Comparison of ENCODE assay signal across 8 cellular contexts in genomic region chr5:72955143-72955767, GRCh38. TPM values are rescaled to one million over a fixed set of nuclear protein-coding genes. Genes with fewer than 3 reads are reported as not detected.
DNase-seq lines count a peak whose midpoint lies in the region; ATAC-seq and TF ChIP-seq lines count a peak whose summit lies in the region.

No MANE protein-coding gene starts in this region.

- peaks cover 27% of the 10 kb centered on the region for H3K4me1 ChIP-seq in foreskin keratinocyte

- H3K4me3 Mint-ChIP-seq in activated naive CD4-positive, alpha-beta T cell treated with anti-CD3 and anti-CD28 coated beads, Interleukin-2, amount 50 U/mL, for 24 hours, result peak overlapping the region; percentile 94
- H3K4me3 Mint-ChIP-seq in osteocyte (ENCODE audit: unreplicated experiment), result peak overlapping the region; percentile 87

- H3K36me3 Mint-ChIP-seq in activated naive CD4-positive, alpha-beta T cell treated with anti-CD3 and anti-CD28 coated beads, Interleukin-2, amount 50 U/mL, for 24 hours, result peaks cover 4% of the 10 kb centered on the region
- H3K36me3 Mint-ChIP-seq in osteocyte (ENCODE audit: unreplicated experiment), result peaks cover 3% of the 10 kb centered on the region

- peaks cover 10% of the 10 kb centered on the region for H3K4me1 Mint-ChIP-seq in activated naive CD4-positive, alpha-beta T cell treated with anti-CD3 and anti-CD28 coated beads, Interleukin-2, amount 50 U/mL, for 24 hours
- peaks cover 59% of the 10 kb centered on the region for H3K4me1 Mint-ChIP-seq in osteocyte (ENCODE audit: unreplicated experiment)

- H3K27ac Mint-ChIP-seq in activated naive CD4-positive, alpha-beta T cell treated with anti-CD3 and anti-CD28 coated beads, Interleukin-2, amount 50 U/mL, for 24 hours, result peak overlapping the region; percentile 82
- H3K27ac Mint-ChIP-seq in osteocyte (ENCODE audit: unreplicated experiment), result peak overlapping the region; percentile 99

- H3K27ac ChIP-seq in VCaP, result peak overlapping the region; percentile 82
- H3K27ac ChIP-seq in foreskin keratinocyte, result peak overlapping the region; percentile 90

- H3K27me3 Mint-ChIP-seq in activated naive CD4-positive, alpha-beta T cell treated with anti-CD3 and anti-CD28 coated beads, Interleukin-2, amount 50 U/mL, for 24 hours, result peaks cover 49% of the 10 kb centered on the region
- no peaks in the 10 kb centered on the region for H3K27me3 Mint-ChIP-seq in osteocyte (ENCODE audit: unreplicated experiment)

- no peak for DNase-seq in activated naive CD4-positive, alpha-beta T cell treated with Interleukin-2 at 50 U/mL for 16 hours
- DNase-seq in foreskin keratinocyte (peak in 1 of 2 donors; percentile 27), osteocyte (ENCODE audit: extremely low spot score, unreplicated experiment) (no peak), midbrain (lab: John Stamatoyannopoulos, UW) (no peak), DMS 273 treated with DMSO at 0.1 percent for 48 hours (lab: John Stamatoyannopoulos, UW) (no peak)

- ATAC-seq in HG03066 (IDR thresholded peaks at IDR 0.05; ENCODE audit: low read depth, unreplicated experiment), result peak; percentile 55
- ATAC-seq in foreskin keratinocyte, result no peak

- H3K9me3 Mint-ChIP-seq in activated naive CD4-positive, alpha-beta T cell treated with anti-CD3 and anti-CD28 coated beads, Interleukin-2, amount 50 U/mL, for 24 hours, result no peaks in the 10 kb centered on the region
- H3K9me3 Mint-ChIP-seq in osteocyte (ENCODE audit: unreplicated experiment), result no peaks in the 10 kb centered on the region

- TF ChIP-seq CTCF in VCaP (conservative IDR thresholded peaks at IDR 0.05) (no peak), foreskin keratinocyte (conservative IDR thresholded peaks at IDR 0.05) (no peak), osteocyte (IDR thresholded peaks at IDR 0.05) (no peak)

- no peaks in the 10 kb centered on the region for H3K27me3 ChIP-seq in foreskin keratinocyte

RNA-seq across cellular contexts. Expression of gene FCHO2, which starts 0.6 kb away (rescaled TPM):
- total RNA-seq in foreskin keratinocyte (13.5 and 15.5 TPM in 2 replicates), osteocyte (41.5 and 48.0 TPM in 2 replicates)
- 2.5 and 2.6 TPM in 2 replicates for polyA plus RNA-seq in foreskin keratinocyte
